ENCODE assay signal across 23 cellular contexts in the genomic region with DNA sequence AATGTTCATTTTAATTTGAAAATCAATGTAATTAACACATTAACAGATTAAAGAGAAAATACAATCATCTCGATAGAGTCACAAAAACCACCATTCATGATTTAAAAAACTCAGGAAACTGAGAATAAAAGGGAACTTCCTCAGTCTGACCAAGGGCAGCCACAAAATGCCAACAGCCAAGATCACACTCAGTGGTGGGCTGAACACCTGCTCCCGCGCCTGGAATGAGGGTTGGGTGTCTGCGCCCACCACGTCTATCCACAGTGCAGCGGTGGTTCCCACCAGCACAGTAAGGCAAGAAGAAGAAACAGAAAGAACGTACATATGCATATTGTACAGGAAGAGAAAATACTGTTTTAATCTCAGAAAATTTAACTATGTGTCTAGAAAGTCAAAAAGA. TPM values are rescaled to one million over a fixed set of nuclear protein-coding genes. Genes with fewer than 3 reads are reported as not detected.
DNase-seq lines count a peak whose midpoint lies in the region; ATAC-seq and TF ChIP-seq lines count a peak whose summit lies in the region.
"Had no signal": no experiment of that assay in that cellular context is flagged by ENCODE, and none has a peak within 500 bp of the region (broad histone marks: within the 10 kb centered on the region; RNA-seq: fewer than 3 reads in every experiment).

No MANE protein-coding gene starts in this region.

- H3K36me3 Mint-ChIP-seq in natural killer cell (no peaks in the 10 kb centered on the region), memory B cell (peaks cover 19% of the 10 kb centered on the region)
- peaks cover 12% of the 10 kb centered on the region for H3K36me3 Mint-ChIP-seq in natural killer cell treated with Interleukin-12 subunit alpha and Interleukin-12 subunit beta and Interleukin-15 and Interleukin-18, amount 100 ng/mL, for 72 hours
- H3K36me3 Mint-ChIP-seq in activated T-helper 2 cell treated with anti-CD3 and anti-CD28 coated beads, Interferon-gamma antibody, Interleukin-2, Interleukin-4, amounts not matched to agents 10 μg/mL and 5 μg/mL and 100 μg/mL, durations not matched to agents 14 hours and 24 hours and 36 hours (ENCODE audit: low read depth) = peaks cover 5% of the 10 kb centered on the region

- no peak for DNase-seq in natural killer cell
- DNase-seq in natural killer cell treated with Interleukin-12 subunit alpha and Interleukin-12 subunit beta and Interleukin-15 and Interleukin-18, amount 100 ng/mL, for 72 hours (ENCODE audit: low spot score) = no peak
- DNase-seq in activated T-helper 2 cell treated with anti-CD3 and anti-CD28 coated beads, Interferon-gamma antibody, Interleukin-2, Interleukin-4, amounts not matched to agents 10 μg/mL and 5 μg/mL and 100 μg/mL, durations not matched to agents 14 hours and 24 hours and 36 hours (ENCODE audit: low spot score) = no peak
- DNase-seq in memory B cell (ENCODE audit: low spot score in 2 of 2) = no peak
- peak; percentile 25 for DNase-seq in upper lobe of right lung
- no peak for DNase-seq in NK-92 treated with Interleukin-12 subunit alpha and Interleukin-12 subunit beta, amount 100 ng/mL, for 24 hours (lab: John Stamatoyannopoulos, UW)
- DNase-seq in NCI-H526 (lab: John Stamatoyannopoulos, UW) = no peak
- DNase-seq: ACHN; activated CD8-positive, alpha-beta memory T cell treated with anti-CD3 and anti-CD28 coated beads, Interleukin-2, amount 50 U/mL, for 48 hours; effector memory CD4-positive, alpha-beta T cell; esophagus squamous epithelium; gastrocnemius medialis; NCI-H1048; NCI-H187; NCI-H2227 treated with DMSO at 0.1 percent for 48 hours; NCI-H82; stimulated activated CD4-positive, alpha-beta T cell treated with anti-CD3 and anti-CD28 coated beads, Interleukin-12 subunit alpha, Interleukin-12 subunit beta, amount 100 ng/mL, for 4 hours; T-cell; uterus had no signal

- H3K4me3 Mint-ChIP-seq in natural killer cell (no peak overlapping the region), memory B cell (no peak overlapping the region)
- no peak overlapping the region for H3K4me3 Mint-ChIP-seq in natural killer cell treated with Interleukin-12 subunit alpha and Interleukin-12 subunit beta and Interleukin-15 and Interleukin-18, amount 100 ng/mL, for 72 hours
- H3K4me3 Mint-ChIP-seq in activated T-helper 2 cell treated with anti-CD3 and anti-CD28 coated beads, Interferon-gamma antibody, Interleukin-2, Interleukin-4, amounts not matched to agents 10 μg/mL and 5 μg/mL and 100 μg/mL, durations not matched to agents 14 hours and 24 hours and 36 hours (ENCODE audit: low read depth) = no peak overlapping the region
- H3K4me3 Mint-ChIP-seq: T-cell had no signal

- no peaks in the 10 kb centered on the region for H3K27me3 ChIP-seq in upper lobe of right lung
- H3K27me3 ChIP-seq: esophagus squamous epithelium, gastrocnemius medialis, right atrium auricular region, uterus had no signal

- H3K36me3 ChIP-seq in upper lobe of right lung = no peaks in the 10 kb centered on the region
- H3K36me3 ChIP-seq: esophagus squamous epithelium, right atrium auricular region, uterus had no signal

- ATAC-seq in natural killer cell = peak; percentile 39 to 93 (median 61)
- ATAC-seq in natural killer cell treated with Interleukin-12 subunit alpha and Interleukin-12 subunit beta and Interleukin-15 and Interleukin-18, amount 100 ng/mL, for 72 hours = no peak
- ATAC-seq in memory B cell (ENCODE audit: low read depth) = peak; percentile 37
- ATAC-seq in upper lobe of right lung = no peak
- no peak for ATAC-seq in GM21447 (IDR thresholded peaks at IDR 0.05; ENCODE audit: unreplicated experiment)
- ATAC-seq: gastrocnemius medialis had no signal

- peaks cover 7 to 13% of the 10 kb centered on the region in 2 donors for H3K4me1 Mint-ChIP-seq in natural killer cell
- peaks cover 9 to 16% of the 10 kb centered on the region in 2 donors for H3K4me1 Mint-ChIP-seq in natural killer cell treated with Interleukin-12 subunit alpha and Interleukin-12 subunit beta and Interleukin-15 and Interleukin-18, amount 100 ng/mL, for 72 hours (ENCODE audit: low read depth in 2 of 2)
- H3K4me1 Mint-ChIP-seq in activated T-helper 2 cell treated with anti-CD3 and anti-CD28 coated beads, Interferon-gamma antibody, Interleukin-2, Interleukin-4, amounts not matched to agents 10 μg/mL and 5 μg/mL and 100 μg/mL, durations not matched to agents 14 hours and 24 hours and 36 hours (ENCODE audit: low read depth) = peaks cover 9% of the 10 kb centered on the region
- peaks cover 2% of the 10 kb centered on the region for H3K4me1 Mint-ChIP-seq in memory B cell

- peaks cover 1% of the 10 kb centered on the region for H3K9me3 ChIP-seq in upper lobe of right lung

- H3K9me3 Mint-ChIP-seq in natural killer cell (peaks cover 1% of the 10 kb centered on the region in 2 donors), memory B cell (peaks cover 11% of the 10 kb centered on the region)
- peaks cover 1% of the 10 kb centered on the region for H3K9me3 Mint-ChIP-seq in natural killer cell treated with Interleukin-12 subunit alpha and Interleukin-12 subunit beta and Interleukin-15 and Interleukin-18, amount 100 ng/mL, for 72 hours
- H3K9me3 Mint-ChIP-seq in activated T-helper 2 cell treated with anti-CD3 and anti-CD28 coated beads, Interferon-gamma antibody, Interleukin-2, Interleukin-4, amounts not matched to agents 10 μg/mL and 5 μg/mL and 100 μg/mL, durations not matched to agents 14 hours and 24 hours and 36 hours = peaks cover 20% of the 10 kb centered on the region

- no peak overlapping the region for H3K27ac ChIP-seq in upper lobe of right lung
- H3K27ac ChIP-seq: C4-2B, esophagus squamous epithelium, gastrocnemius medialis, right atrium auricular region, uterus had no signal

- H3K4me3 ChIP-seq in upper lobe of right lung = no peak overlapping the region
- H3K4me3 ChIP-seq: esophagus squamous epithelium, gastrocnemius medialis, right atrium auricular region, uterus had no signal

- no peak for TF ChIP-seq CTCF in natural killer cell (IDR thresholded peaks at IDR 0.05)
- TF ChIP-seq CTCF in upper lobe of right lung (IDR thresholded peaks at IDR 0.05) = no peak

- intact Hi-C loops in natural killer cell (cut with micrococcal nuclease) (no loop called here), upper lobe of right lung (cut with DNase I) (no loop called here)
- intact Hi-C loops in activated T-helper 2 cell treated with anti-CD3 and anti-CD28 coated beads, Interferon-gamma antibody, Interleukin-2, Interleukin-4, amounts not matched to agents 10 μg/mL and 5 μg/mL and 100 μg/mL, durations not matched to agents 14 hours and 24 hours and 36 hours (cut with micrococcal nuclease) = no loop called here

- no peaks in the 10 kb centered on the region for H3K4me1 ChIP-seq in upper lobe of right lung
- H3K4me1 ChIP-seq: esophagus squamous epithelium, gastrocnemius medialis, right atrium auricular region, uterus had no signal

- H3K27me3 Mint-ChIP-seq in natural killer cell (ENCODE audit: low read depth in 2 of 2) = peaks cover 0 to 7% of the 10 kb centered on the region in 2 donors
- peaks cover 5 to 12% of the 10 kb centered on the region in 2 donors for H3K27me3 Mint-ChIP-seq in natural killer cell treated with Interleukin-12 subunit alpha and Interleukin-12 subunit beta and Interleukin-15 and Interleukin-18, amount 100 ng/mL, for 72 hours
- H3K27me3 Mint-ChIP-seq in activated T-helper 2 cell treated with anti-CD3 and anti-CD28 coated beads, Interferon-gamma antibody, Interleukin-2, Interleukin-4, amounts not matched to agents 10 μg/mL and 5 μg/mL and 100 μg/mL, durations not matched to agents 14 hours and 24 hours and 36 hours (ENCODE audit: low read depth) = peaks cover 17% of the 10 kb centered on the region
- no peaks in the 10 kb centered on the region for H3K27me3 Mint-ChIP-seq in memory B cell
- H3K27me3 Mint-ChIP-seq: T-cell had no signal

- H3K27ac Mint-ChIP-seq in natural killer cell (no peak overlapping the region), memory B cell (no peak overlapping the region)
- H3K27ac Mint-ChIP-seq in natural killer cell treated with Interleukin-12 subunit alpha and Interleukin-12 subunit beta and Interleukin-15 and Interleukin-18, amount 100 ng/mL, for 72 hours = no peak overlapping the region
- H3K27ac Mint-ChIP-seq in activated T-helper 2 cell treated with anti-CD3 and anti-CD28 coated beads, Interferon-gamma antibody, Interleukin-2, Interleukin-4, amounts not matched to agents 10 μg/mL and 5 μg/mL and 100 μg/mL, durations not matched to agents 14 hours and 24 hours and 36 hours = peak overlapping the region; percentile 1
- H3K27ac Mint-ChIP-seq: T-cell had no signal

RNA-seq across cellular contexts. Expression of gene NSMF, which starts 11.7 kb away (rescaled TPM):
- total RNA-seq in natural killer cell (100 to 1,000 TPM in 1 of 3 donors, 10 to 100 TPM in 2; 78.1 to 111 (median 87.8) TPM), upper lobe of right lung (23.9 TPM)
- 10 to 100 TPM; 17.1 to 36.4 TPM for total RNA-seq in natural killer cell treated with Interleukin-12 subunit alpha and Interleukin-12 subunit beta and Interleukin-15 and Interleukin-18, amount 100 ng/mL, for 72 hours
- total RNA-seq in activated T-helper 2 cell treated with anti-CD3 and anti-CD28 coated beads, Interferon-gamma antibody, Interleukin-2, Interleukin-4, amounts not matched to agents 10 μg/mL and 5 μg/mL and 100 μg/mL, durations not matched to agents 14 hours and 24 hours and 36 hours = 56.1 and 57.6 TPM in 2 replicates

RNA-seq across cellular contexts. Expression of gene ENTPD8, which starts 29.6 kb away (rescaled TPM):
- total RNA-seq in natural killer cell (not detected), upper lobe of right lung (not detected)
- not detected for total RNA-seq in natural killer cell treated with Interleukin-12 subunit alpha and Interleukin-12 subunit beta and Interleukin-15 and Interleukin-18, amount 100 ng/mL, for 72 hours
- total RNA-seq in activated T-helper 2 cell treated with anti-CD3 and anti-CD28 coated beads, Interferon-gamma antibody, Interleukin-2, Interleukin-4, amounts not matched to agents 10 μg/mL and 5 μg/mL and 100 μg/mL, durations not matched to agents 14 hours and 24 hours and 36 hours = not detected in 2 replicates
- total RNA-seq: esophagus squamous epithelium, right atrium auricular region, T-cell had no signal

RNA-seq across cellular contexts. Expression of gene NOXA1, which starts 47.6 kb away (rescaled TPM):
- total RNA-seq in natural killer cell (1 to 10 TPM; 4.7 to 10.0 (median 7.7) TPM), upper lobe of right lung (6.5 TPM)
- under 1 TPM; 0.33 to 0.62 TPM for total RNA-seq in natural killer cell treated with Interleukin-12 subunit alpha and Interleukin-12 subunit beta and Interleukin-15 and Interleukin-18, amount 100 ng/mL, for 72 hours
- 0.39 and 0.46 TPM in 2 replicates for total RNA-seq in activated T-helper 2 cell treated with anti-CD3 and anti-CD28 coated beads, Interferon-gamma antibody, Interleukin-2, Interleukin-4, amounts not matched to agents 10 μg/mL and 5 μg/mL and 100 μg/mL, durations not matched to agents 14 hours and 24 hours and 36 hours
- total RNA-seq: H4 had no signal

RNA-seq across cellular contexts. Expression of gene EXD3, which starts 47.8 kb away (rescaled TPM):
- 10 to 100 TPM; 28.0 to 35.3 (median 29.6) TPM for total RNA-seq in natural killer cell
- 1 to 10 TPM; 7.6 to 7.9 TPM for total RNA-seq in natural killer cell treated with Interleukin-12 subunit alpha and Interleukin-12 subunit beta and Interleukin-15 and Interleukin-18, amount 100 ng/mL, for 72 hours
- 6.8 and 8.0 TPM in 2 replicates for total RNA-seq in activated T-helper 2 cell treated with anti-CD3 and anti-CD28 coated beads, Interferon-gamma antibody, Interleukin-2, Interleukin-4, amounts not matched to agents 10 μg/mL and 5 μg/mL and 100 μg/mL, durations not matched to agents 14 hours and 24 hours and 36 hours
- 27.3 TPM for total RNA-seq in upper lobe of right lung

Comparison
In these comparisons a context has a peak if more than half of its experiments do, and no peak if none do; other contexts are left out.
1. ATAC-seq: peak in natural killer cell (3 of 3) and memory B cell (single experiment); none in natural killer cell treated with Interleukin-12 subunit alpha and Interleukin-12 subunit beta and Interleukin-15 and Interleukin-18, amount 100 ng/mL, for 72 hours (0 of 2), upper lobe of right lung (single experiment) and GM21447 (single experiment).